In the genomic region with DNA sequence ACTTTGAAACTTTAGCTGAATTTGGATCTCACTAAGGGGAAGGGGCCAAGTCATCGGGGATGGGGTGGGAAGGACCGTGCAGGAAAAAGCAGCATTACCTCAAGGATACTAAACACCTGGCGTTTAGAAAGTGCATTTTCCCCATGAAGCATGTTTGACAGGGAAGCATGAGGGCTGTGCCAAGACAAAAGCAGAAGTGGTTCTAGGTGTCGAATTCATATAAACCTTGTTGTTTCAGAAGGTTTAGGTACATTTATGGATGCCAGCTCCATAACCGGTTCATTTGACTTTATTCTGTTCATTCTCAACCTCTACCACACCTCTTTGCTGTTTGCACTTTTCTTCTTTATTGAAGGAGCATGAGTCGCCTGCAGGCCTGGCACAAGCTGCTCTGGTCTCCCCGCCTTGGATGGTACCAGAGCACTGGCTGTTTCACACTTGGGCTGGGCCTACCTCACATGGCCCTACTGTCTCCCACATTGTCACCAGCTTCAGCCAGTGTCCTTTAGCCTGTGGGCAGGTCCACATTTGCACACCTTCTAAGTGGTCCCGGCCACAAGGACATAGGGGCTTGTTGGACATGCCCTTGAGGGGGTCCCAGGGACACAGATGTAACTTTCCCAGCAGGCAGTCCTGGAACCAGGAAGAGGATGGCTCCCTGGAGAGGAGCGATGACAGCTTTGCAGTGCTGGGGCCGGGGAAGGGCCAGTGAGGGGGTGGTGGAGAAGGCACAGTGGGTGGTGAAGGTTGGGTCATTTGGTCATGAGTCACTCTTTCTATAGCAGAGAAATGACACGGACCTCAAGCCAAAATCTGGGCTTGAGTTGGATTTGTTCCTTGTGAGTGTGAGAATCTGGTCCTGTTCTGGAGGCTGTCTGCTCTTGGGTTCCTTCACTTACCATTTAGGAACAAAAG, we compare ENCODE assay signal across 1 cellular context.
TF ChIP-seq lines count a peak whose summit lies in the region.

No MANE protein-coding gene starts in this region.

TF ChIP-seq in H1, 55 proteins besides CTCF, POLR2A, EP300 and RAD21:
- TF ChIP-seq YY1 (IDR thresholded peaks at IDR 0.05; ENCODE audit: low read depth, low read length) (no peak), JUND (IDR thresholded peaks at IDR 0.05; ENCODE audit: low read length) (no peak), MAFK (IDR thresholded peaks at IDR 0.05; ENCODE audit: low read depth, low read length) (no peak), CTBP2 (IDR thresholded peaks at IDR 0.05; ENCODE audit: borderline replicate concordance, insufficient read depth, insufficient read length, low read length) (no peak), ZNF274 (IDR thresholded peaks at IDR 0.05; ENCODE audit: borderline replicate concordance, extremely low read depth, low read length) (no peak), EGR1 (IDR thresholded peaks at IDR 0.05; ENCODE audit: borderline replicate concordance, low read depth, low read length) (no peak), KDM1A (IDR thresholded peaks at IDR 0.05; ENCODE audit: borderline replicate concordance, low read length) (no peak), POU5F1 (IDR thresholded peaks at IDR 0.05; ENCODE audit: low read depth, low read length) (no peak), RXRA (IDR thresholded peaks at IDR 0.05; ENCODE audit: insufficient read depth, low read depth, low read length) (no peak)
- TF ChIP-seq, protein P1, sequence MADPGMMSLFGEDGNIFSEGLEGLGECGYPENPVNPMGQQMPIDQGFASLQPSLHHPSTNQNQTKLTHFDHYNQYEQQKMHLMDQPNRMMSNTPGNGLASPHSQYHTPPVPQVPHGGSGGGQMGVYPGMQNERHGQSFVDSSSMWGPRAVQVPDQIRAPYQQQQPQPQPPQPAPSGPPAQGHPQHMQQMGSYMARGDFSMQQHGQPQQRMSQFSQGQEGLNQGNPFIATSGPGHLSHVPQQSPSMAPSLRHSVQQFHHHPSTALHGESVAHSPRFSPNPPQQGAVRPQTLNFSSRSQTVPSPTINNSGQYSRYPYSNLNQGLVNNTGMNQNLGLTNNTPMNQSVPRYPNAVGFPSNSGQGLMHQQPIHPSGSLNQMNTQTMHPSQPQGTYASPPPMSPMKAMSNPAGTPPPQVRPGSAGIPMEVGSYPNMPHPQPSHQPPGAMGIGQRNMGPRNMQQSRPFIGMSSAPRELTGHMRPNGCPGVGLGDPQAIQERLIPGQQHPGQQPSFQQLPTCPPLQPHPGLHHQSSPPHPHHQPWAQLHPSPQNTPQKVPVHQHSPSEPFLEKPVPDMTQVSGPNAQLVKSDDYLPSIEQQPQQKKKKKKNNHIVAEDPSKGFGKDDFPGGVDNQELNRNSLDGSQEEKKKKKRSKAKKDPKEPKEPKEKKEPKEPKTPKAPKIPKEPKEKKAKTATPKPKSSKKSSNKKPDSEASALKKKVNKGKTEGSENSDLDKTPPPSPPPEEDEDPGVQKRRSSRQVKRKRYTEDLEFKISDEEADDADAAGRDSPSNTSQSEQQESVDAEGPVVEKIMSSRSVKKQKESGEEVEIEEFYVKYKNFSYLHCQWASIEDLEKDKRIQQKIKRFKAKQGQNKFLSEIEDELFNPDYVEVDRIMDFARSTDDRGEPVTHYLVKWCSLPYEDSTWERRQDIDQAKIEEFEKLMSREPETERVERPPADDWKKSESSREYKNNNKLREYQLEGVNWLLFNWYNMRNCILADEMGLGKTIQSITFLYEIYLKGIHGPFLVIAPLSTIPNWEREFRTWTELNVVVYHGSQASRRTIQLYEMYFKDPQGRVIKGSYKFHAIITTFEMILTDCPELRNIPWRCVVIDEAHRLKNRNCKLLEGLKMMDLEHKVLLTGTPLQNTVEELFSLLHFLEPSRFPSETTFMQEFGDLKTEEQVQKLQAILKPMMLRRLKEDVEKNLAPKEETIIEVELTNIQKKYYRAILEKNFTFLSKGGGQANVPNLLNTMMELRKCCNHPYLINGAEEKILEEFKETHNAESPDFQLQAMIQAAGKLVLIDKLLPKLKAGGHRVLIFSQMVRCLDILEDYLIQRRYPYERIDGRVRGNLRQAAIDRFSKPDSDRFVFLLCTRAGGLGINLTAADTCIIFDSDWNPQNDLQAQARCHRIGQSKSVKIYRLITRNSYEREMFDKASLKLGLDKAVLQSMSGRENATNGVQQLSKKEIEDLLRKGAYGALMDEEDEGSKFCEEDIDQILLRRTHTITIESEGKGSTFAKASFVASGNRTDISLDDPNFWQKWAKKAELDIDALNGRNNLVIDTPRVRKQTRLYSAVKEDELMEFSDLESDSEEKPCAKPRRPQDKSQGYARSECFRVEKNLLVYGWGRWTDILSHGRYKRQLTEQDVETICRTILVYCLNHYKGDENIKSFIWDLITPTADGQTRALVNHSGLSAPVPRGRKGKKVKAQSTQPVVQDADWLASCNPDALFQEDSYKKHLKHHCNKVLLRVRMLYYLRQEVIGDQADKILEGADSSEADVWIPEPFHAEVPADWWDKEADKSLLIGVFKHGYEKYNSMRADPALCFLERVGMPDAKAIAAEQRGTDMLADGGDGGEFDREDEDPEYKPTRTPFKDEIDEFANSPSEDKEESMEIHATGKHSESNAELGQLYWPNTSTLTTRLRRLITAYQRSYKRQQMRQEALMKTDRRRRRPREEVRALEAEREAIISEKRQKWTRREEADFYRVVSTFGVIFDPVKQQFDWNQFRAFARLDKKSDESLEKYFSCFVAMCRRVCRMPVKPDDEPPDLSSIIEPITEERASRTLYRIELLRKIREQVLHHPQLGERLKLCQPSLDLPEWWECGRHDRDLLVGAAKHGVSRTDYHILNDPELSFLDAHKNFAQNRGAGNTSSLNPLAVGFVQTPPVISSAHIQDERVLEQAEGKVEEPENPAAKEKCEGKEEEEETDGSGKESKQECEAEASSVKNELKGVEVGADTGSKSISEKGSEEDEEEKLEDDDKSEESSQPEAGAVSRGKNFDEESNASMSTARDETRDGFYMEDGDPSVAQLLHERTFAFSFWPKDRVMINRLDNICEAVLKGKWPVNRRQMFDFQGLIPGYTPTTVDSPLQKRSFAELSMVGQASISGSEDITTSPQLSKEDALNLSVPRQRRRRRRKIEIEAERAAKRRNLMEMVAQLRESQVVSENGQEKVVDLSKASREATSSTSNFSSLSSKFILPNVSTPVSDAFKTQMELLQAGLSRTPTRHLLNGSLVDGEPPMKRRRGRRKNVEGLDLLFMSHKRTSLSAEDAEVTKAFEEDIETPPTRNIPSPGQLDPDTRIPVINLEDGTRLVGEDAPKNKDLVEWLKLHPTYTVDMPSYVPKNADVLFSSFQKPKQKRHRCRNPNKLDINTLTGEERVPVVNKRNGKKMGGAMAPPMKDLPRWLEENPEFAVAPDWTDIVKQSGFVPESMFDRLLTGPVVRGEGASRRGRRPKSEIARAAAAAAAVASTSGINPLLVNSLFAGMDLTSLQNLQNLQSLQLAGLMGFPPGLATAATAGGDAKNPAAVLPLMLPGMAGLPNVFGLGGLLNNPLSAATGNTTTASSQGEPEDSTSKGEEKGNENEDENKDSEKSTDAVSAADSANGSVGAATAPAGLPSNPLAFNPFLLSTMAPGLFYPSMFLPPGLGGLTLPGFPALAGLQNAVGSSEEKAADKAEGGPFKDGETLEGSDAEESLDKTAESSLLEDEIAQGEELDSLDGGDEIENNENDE (IDR thresholded peaks at IDR 0.05; ENCODE audit: insufficient replicate concordance, low read length), result no peak
- TF ChIP-seq, protein P2, sequence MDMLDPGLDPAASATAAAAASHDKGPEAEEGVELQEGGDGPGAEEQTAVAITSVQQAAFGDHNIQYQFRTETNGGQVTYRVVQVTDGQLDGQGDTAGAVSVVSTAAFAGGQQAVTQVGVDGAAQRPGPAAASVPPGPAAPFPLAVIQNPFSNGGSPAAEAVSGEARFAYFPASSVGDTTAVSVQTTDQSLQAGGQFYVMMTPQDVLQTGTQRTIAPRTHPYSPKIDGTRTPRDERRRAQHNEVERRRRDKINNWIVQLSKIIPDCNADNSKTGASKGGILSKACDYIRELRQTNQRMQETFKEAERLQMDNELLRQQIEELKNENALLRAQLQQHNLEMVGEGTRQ (IDR thresholded peaks at IDR 0.05; ENCODE audit: low read length), result no peak
